8 cellular contexts compared by ENCODE assay signal in the genomic region with DNA sequence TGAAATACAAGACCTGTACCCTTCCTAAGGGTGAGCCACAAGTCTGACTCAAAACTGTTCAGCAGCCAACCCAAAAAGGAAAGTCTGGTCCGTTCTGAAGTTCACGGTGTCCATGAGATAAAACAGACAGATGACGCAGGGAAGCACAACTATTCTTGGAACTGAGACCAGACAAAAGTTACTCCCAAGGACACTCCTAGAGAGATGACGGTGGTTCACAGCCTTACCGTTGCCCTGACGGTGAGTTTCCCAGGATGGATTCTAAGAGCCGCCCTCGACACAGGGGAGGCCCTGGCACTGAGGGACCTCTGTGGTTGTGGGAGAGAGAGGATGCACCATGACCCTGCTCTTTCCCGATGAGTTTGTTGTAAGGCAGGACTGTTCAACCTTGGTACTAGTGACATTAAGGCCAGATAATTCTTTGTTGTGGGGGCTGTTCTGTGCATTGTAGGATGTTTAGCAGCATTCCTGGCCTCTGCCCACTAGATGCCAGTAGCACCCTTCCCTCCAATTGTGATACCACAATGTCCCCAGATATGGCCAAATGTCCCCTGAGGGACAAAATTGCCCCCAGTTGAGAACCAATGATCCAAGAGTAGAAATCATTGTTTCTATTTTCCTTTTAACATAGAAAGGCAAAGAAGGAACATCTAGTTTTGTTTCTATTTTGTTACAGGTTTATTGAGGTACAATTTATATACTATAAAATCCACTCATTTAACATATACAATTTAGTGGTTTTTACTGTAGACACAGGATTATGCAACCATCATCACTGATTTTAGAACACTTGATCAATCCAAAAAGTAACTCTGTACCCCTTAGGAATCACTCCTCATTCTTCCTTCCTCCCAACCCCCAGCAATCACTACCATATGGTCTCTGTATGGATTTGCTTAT. TPM values are rescaled to one million over a fixed set of nuclear protein-coding genes. Genes with fewer than 3 reads are reported as not detected.
DNase-seq lines count a peak whose midpoint lies in the region; ATAC-seq, FAIRE-seq and TF ChIP-seq lines count a peak whose summit lies in the region.

No MANE protein-coding gene starts in this region.

- no peak overlapping the region for H3K27ac ChIP-seq in A549
- H3K27ac ChIP-seq in right cardiac atrium (ENCODE audit: low read length), result peak overlapping the region; percentile 92

- H3K9me3 ChIP-seq in A549 (no peaks in the 10 kb centered on the region), right cardiac atrium (ENCODE audit: control insufficient read depth, low read length) (no peaks in the 10 kb centered on the region)

- intact Hi-C loops in right cardiac atrium (cut with DNase I), result no loop called here

- H3K4me2 ChIP-seq in A549, result no peak overlapping the region

- peak; percentile 72 for TF ChIP-seq CTCF in A549 (IDR thresholded peaks at IDR 0.05)

- peak; percentile 77 to 86 for TF ChIP-seq RAD21 in A549 (conservative IDR thresholded peaks at IDR 0.05 in 1 of 2, IDR thresholded peaks at IDR 0.05 in 1 of 2)

- no peaks in the 10 kb centered on the region for H3K27me3 ChIP-seq in right cardiac atrium (ENCODE audit: control insufficient read depth, insufficient read depth)

- no peaks in the 10 kb centered on the region for H3K4me1 ChIP-seq in A549
- H3K4me1 ChIP-seq in right cardiac atrium (ENCODE audit: control insufficient read depth, insufficient read depth, low read length), result peaks cover 3% of the 10 kb centered on the region

- no peak for TF ChIP-seq POLR2A in A549 (IDR thresholded peaks at IDR 0.05; ENCODE audit: low read length)

- H3K4me3 ChIP-seq in A549, result no peak overlapping the region
- H3K4me3 ChIP-seq in right cardiac atrium (ENCODE audit: low read length), result no peak overlapping the region

- CTCF ChIA-PET in A549 (lab: Yijun Ruan, JAX), result interaction anchor here (0.8 to 5.6 kb wide), 6 partner anchors 10 to 471 kb away, joined by 3 to 43 read pairs (median 4); partner anchors contain the start of genes BLOC1S1 and RDH5

- no peak for TF ChIP-seq EP300 in A549 (IDR thresholded peaks at IDR 0.05)

- peak in 1 of 2 experiments; percentile 47 for DNase-seq in A549 (ENCODE audit: low read depth in 1 of 2, low spot score in 1 of 2)
- DNase-seq in GM18507 (ENCODE audit: extremely low spot score, insufficient read length, low read depth), result no peak
- peak; percentile 70 for DNase-seq in SK-MEL-5 (ENCODE audit: low read depth, low spot score)
- peak in 2 of 3 donors; percentile 54 to 64 for DNase-seq in right cardiac atrium
- no peak for DNase-seq in HuH-7.5 (ENCODE audit: low spot score)
- DNase-seq in putamen (ENCODE audit: low spot score), result no peak

- in situ Hi-C loops in SK-MEL-5 (cut with HindIII; ENCODE audit: low pct_unique_long_range_greater_than_20kb, low sequenced_read_pairs), result no loop called here

- FAIRE-seq in A549 (lab: Jason Lieb, UNC) (no peak), GM18507 (lab: Jason Lieb, UNC) (peak; percentile 72)

- POLR2A ChIA-PET in A549 (lab: Yijun Ruan, JAX), result no interaction called here

- WGBS in A549 (ENCODE audit: missing lambda C conversion rate), result 59% methylated on average over 9 of the region's 9 CpGs
- WGBS in right cardiac atrium, result 28% methylated on average over 9 of the region's 9 CpGs

- ATAC-seq in A549 (peak; percentile 58 to 85; a peak in 4 of 6 replicates), right cardiac atrium (peak; percentile 86), GM21576 (IDR thresholded peaks at IDR 0.05; ENCODE audit: unreplicated experiment) (no peak), HG02981 (IDR thresholded peaks at IDR 0.05; ENCODE audit: unreplicated experiment) (no peak)

TF ChIP-seq in A549, 52 proteins besides CTCF, POLR2A, EP300 and RAD21:
- TF ChIP-seq SMC3 (IDR thresholded peaks at IDR 0.05), result peak; percentile 66
- TF ChIP-seq REST (IDR thresholded peaks at IDR 0.05), result no peak
- no peak for TF ChIP-seq HOXB13 (CRISPR knock-in tag; IDR thresholded peaks at IDR 0.05; ENCODE audit: low read depth)
- no peak for TF ChIP-seq MYC (IDR thresholded peaks at IDR 0.05; ENCODE audit: borderline replicate concordance, low read length)
TF ChIP-seq in A549: peak in this region for 1.

RNA-seq across cellular contexts. Expression of gene OR10P1, which starts 23.0 kb away (rescaled TPM):
- polyA plus RNA-seq in A549 (2011; rRNA removed), result not detected in 2 replicates
- polyA plus RNA-seq in A549 (2012; cell fraction: cytosol; rRNA removed), result not detected in 2 replicates
- not detected in 2 replicates for polyA plus RNA-seq in A549 (2012; cell fraction: nucleus; rRNA removed)
- not detected in 3 replicates for polyA plus RNA-seq in A549 (2017; fragmentation: RNase III; extraction: RNeasy Plus Mini Kit Qiagen cat#74134 plus additional on column Dnase treatment)
- polyA minus RNA-seq in A549 (2011; rRNA and poly(A)+ RNA removed), result not detected in 2 replicates
- total RNA-seq in SK-MEL-5 (2014; rRNA removed; shearing (Covaris generic)), result not detected in 2 replicates
- polyA plus RNA-seq in SK-MEL-5 (2015; cell fraction: cytosol; rRNA removed), result not detected in 2 replicates
- polyA plus RNA-seq in SK-MEL-5 (2015; cell fraction: nucleus; rRNA removed), result not detected in 2 replicates
- total RNA-seq in right cardiac atrium, result 1 to 10 TPM; 1.3 to 2.9 (median 1.4) TPM
- 1.6 TPM for polyA plus RNA-seq in right cardiac atrium

RNA-seq across cellular contexts. Expression of gene ITGA7, which starts 48.0 kb away (rescaled TPM):
- polyA plus RNA-seq in A549 (2011; rRNA removed), result 1.1 and 1.4 TPM in 2 replicates
- polyA plus RNA-seq in A549 (2012; cell fraction: cytosol; rRNA removed), result 0.66 and 1.2 TPM in 2 replicates
- polyA plus RNA-seq in A549 (2012; cell fraction: nucleus; rRNA removed), result 7.3 and 8.5 TPM in 2 replicates
- 1.7 to 2.0 TPM (median 1.9 TPM) in 3 replicates for polyA plus RNA-seq in A549 (2017; fragmentation: RNase III; extraction: RNeasy Plus Mini Kit Qiagen cat#74134 plus additional on column Dnase treatment)
- polyA minus RNA-seq in A549 (2011; rRNA and poly(A)+ RNA removed), result 1.5 and 2.8 TPM in 2 replicates
- total RNA-seq in SK-MEL-5 (2014; rRNA removed; shearing (Covaris generic)), result 60.5 and 65.4 TPM in 2 replicates
- polyA plus RNA-seq in SK-MEL-5 (2015; cell fraction: cytosol; rRNA removed), result 73.5 and 89.6 TPM in 2 replicates
- polyA plus RNA-seq in SK-MEL-5 (2015; cell fraction: nucleus; rRNA removed), result 467 and 501 TPM in 2 replicates
- total RNA-seq in right cardiac atrium, result 100 to 1,000 TPM; 465 to 674 (median 604) TPM
- polyA plus RNA-seq in right cardiac atrium, result 288 TPM

RNA-seq across cellular contexts. Expression of gene BLOC1S1, which starts 56.1 kb away (rescaled TPM):
- polyA plus RNA-seq in A549 (2011; rRNA removed), result 112 and 115 TPM in 2 replicates
- 261 and 312 TPM in 2 replicates for polyA plus RNA-seq in A549 (2012; cell fraction: cytosol; rRNA removed)
- 103 and 115 TPM in 2 replicates for polyA plus RNA-seq in A549 (2012; cell fraction: nucleus; rRNA removed)
- polyA plus RNA-seq in A549 (2017; fragmentation: RNase III; extraction: RNeasy Plus Mini Kit Qiagen cat#74134 plus additional on column Dnase treatment), result 129 to 138 TPM (median 134 TPM) in 3 replicates
- polyA minus RNA-seq in A549 (2011; rRNA and poly(A)+ RNA removed), result 45.1 and 64.8 TPM in 2 replicates
- 119 and 124 TPM in 2 replicates for total RNA-seq in SK-MEL-5 (2014; rRNA removed; shearing (Covaris generic))
- polyA plus RNA-seq in SK-MEL-5 (2015; cell fraction: cytosol; rRNA removed), result 108 and 157 TPM in 2 replicates
- 23.9 and 34.8 TPM in 2 replicates for polyA plus RNA-seq in SK-MEL-5 (2015; cell fraction: nucleus; rRNA removed)
- total RNA-seq in right cardiac atrium, result 100 to 1,000 TPM; 134 to 149 (median 139) TPM
- 205 TPM for polyA plus RNA-seq in right cardiac atrium

Comparison
In these comparisons a context has a peak if more than half of its experiments do, and no peak if none do; other contexts are left out.
1. ATAC-seq: peak in A549 (2 of 2) and right cardiac atrium (2 of 2); none in GM21576 (single experiment) and HG02981 (single experiment).
2. DNase-seq: peak in SK-MEL-5 (single experiment) and right cardiac atrium (2 of 3); none in GM18507 (single experiment), HuH-7.5 (single experiment) and putamen (single experiment).